ENCODE assay signal across 11 cellular contexts in the genomic region with DNA sequence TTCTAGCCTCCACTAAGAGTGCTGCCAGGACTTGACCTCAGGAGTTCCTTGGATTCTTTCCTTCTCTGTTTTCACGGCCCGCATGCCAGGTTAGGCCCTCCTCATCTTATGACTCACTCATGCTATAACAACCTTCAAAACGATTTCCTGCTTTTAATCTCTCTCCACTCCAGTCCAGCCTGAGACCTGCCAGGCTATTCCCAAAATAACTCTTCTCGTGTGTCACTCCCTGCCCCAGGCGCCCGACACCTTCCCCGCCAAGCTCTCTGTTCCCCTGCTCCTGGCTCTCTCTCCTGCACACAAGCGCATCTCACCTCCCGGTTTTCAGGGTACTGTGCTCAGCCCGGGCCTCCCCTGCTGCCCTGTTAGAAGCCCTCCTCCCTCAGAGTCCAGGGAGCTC.
DNase-seq lines count a peak whose midpoint lies in the region; ATAC-seq, FAIRE-seq and TF ChIP-seq lines count a peak whose summit lies in the region.
"Had no signal": no experiment of that assay in that cellular context is flagged by ENCODE, and none has a peak within 500 bp of the region (broad histone marks: within the 10 kb centered on the region; RNA-seq: fewer than 3 reads in every experiment).

No MANE protein-coding gene starts in this region.

- no peak overlapping the region for H3K9ac ChIP-seq in BLaER1 treated with 17β-estradiol and CSF1 and Interleukin-3, amounts not matched to agents 10 nM and 100 nM

- H3K27me3 ChIP-seq in BLaER1 treated with 17β-estradiol and CSF1 and Interleukin-3, amounts not matched to agents 10 nM and 100 nM, result peaks cover 0 to 40% (median 0%) of the 10 kb centered on the region in 11 experiments; a peak in 8 of 22 replicates
- H3K27me3 ChIP-seq in ovary, result no peaks in the 10 kb centered on the region
- H3K27me3 ChIP-seq: stomach had no signal

- DNase-seq in RCC 7860 (ENCODE audit: low spot score) (peak; percentile 58), myocyte (ENCODE audit: low read depth) (peak; percentile 13), ovary (no peak), SKM-1 (lab: John Stamatoyannopoulos, UW; ENCODE audit: unreplicated experiment) (no peak), NCI-H1436 treated with DMSO at 0.1 percent for 48 hours (lab: John Stamatoyannopoulos, UW) (no peak), GM19238 (ENCODE audit: insufficient read length, low spot score) (no peak)
- DNase-seq: activated T-cell treated with anti-CD3 and anti-CD28 coated beads, Interleukin-2, amount 50 U/mL, for 48 hours; NCI-H526 treated with DMSO at 0.1 percent for 48 hours; stomach had no signal

- intact Hi-C loops in ovary (cut with DNase I), result no loop called here

- H3K4me3 ChIP-seq in BLaER1 treated with 17β-estradiol and CSF1 and Interleukin-3, amounts not matched to agents 10 nM and 100 nM, result no peak overlapping the region
- H3K4me3 ChIP-seq in ovary, result no peak overlapping the region
- H3K4me3 ChIP-seq: stomach had no signal

- TF ChIP-seq POLR2A in ovary (IDR thresholded peaks at IDR 0.05), result no peak

- no peaks in the 10 kb centered on the region for H3K36me3 ChIP-seq in BLaER1 treated with 17β-estradiol and CSF1 and Interleukin-3, amounts not matched to agents 10 nM and 100 nM
- no peaks in the 10 kb centered on the region for H3K36me3 ChIP-seq in ovary
- H3K36me3 ChIP-seq: stomach had no signal

- peaks cover 10 to 69% (median 54%) of the 10 kb centered on the region in 10 experiments; a peak in 19 of 20 replicates for H3K4me1 ChIP-seq in BLaER1 treated with 17β-estradiol and CSF1 and Interleukin-3, amounts not matched to agents 10 nM and 100 nM
- peaks cover 3% of the 10 kb centered on the region for H3K4me1 ChIP-seq in ovary (ENCODE audit: insufficient read depth)

- ATAC-seq in esophagus mucosa, result peak; percentile 90

- TF ChIP-seq EP300 in ovary (IDR thresholded peaks at IDR 0.05), result no peak

- H3K9me3 ChIP-seq in BLaER1 treated with 17β-estradiol and CSF1 and Interleukin-3, amounts not matched to agents 10 nM and 100 nM (replicated peaks in 1 of 11), result no peaks in the 10 kb centered on the region
- H3K9me3 ChIP-seq in ovary, result no peaks in the 10 kb centered on the region
- H3K9me3 ChIP-seq: stomach had no signal

- H3K4me2 ChIP-seq in BLaER1 treated with 17β-estradiol and CSF1 and Interleukin-3, amounts not matched to agents 10 nM and 100 nM, result peak overlapping the region in 10 of 11 experiments; percentile 21 to 80 (median 62); a peak in 19 of 22 replicates

- FAIRE-seq in RCC 7860 (lab: Jason Lieb, UNC), result peak; percentile 37

- TF ChIP-seq CTCF in ovary (IDR thresholded peaks at IDR 0.05), result no peak

- peaks cover 0 to 9% (median 0%) of the 10 kb centered on the region in 11 experiments; a peak in 1 of 22 replicates for H4K20me1 ChIP-seq in BLaER1 treated with 17β-estradiol and CSF1 and Interleukin-3, amounts not matched to agents 10 nM and 100 nM

- 56 to 61% (median 60%) methylated on average over 10 of the region's 10 CpGs for WGBS in ovary, 3 donors

- H3K27ac ChIP-seq in BLaER1 treated with 17β-estradiol and CSF1 and Interleukin-3, amounts not matched to agents 10 nM and 100 nM, result no peak overlapping the region
- H3K27ac ChIP-seq in ovary, result no peak overlapping the region
- H3K27ac ChIP-seq: stomach had no signal

Comparison
In these comparisons a context has a peak if more than half of its experiments do, and no peak if none do; other contexts are left out.
1. DNase-seq: peak in RCC 7860 (single experiment) and myocyte (single experiment); none in ovary (0 of 5), SKM-1 (single experiment), NCI-H1436 treated with DMSO at 0.1 percent for 48 hours (single experiment) and GM19238 (single experiment).